8 cellular contexts compared by ENCODE assay signal in genomic region chr9:89435315-89435823, GRCh38.
A peak's percentile ranks its signal among the peaks of the same experiment; 100 is the strongest.
DNase-seq lines count a peak whose midpoint lies in the region; ATAC-seq, FAIRE-seq and TF ChIP-seq lines count a peak whose summit lies in the region.

No MANE protein-coding gene starts in this region.

- no peak for ATAC-seq in GM21619 (IDR thresholded peaks at IDR 0.05; ENCODE audit: unreplicated experiment)

- no peaks in the 10 kb centered on the region for H3K36me3 ChIP-seq in A673 (ENCODE audit: insufficient read depth, low read length, poor library complexity, severe bottlenecking)

- H3K9me3 ChIP-seq in A673 (ENCODE audit: low read depth, low read length, poor library complexity, severe bottlenecking) = no peaks in the 10 kb centered on the region

- TF ChIP-seq CTCF in A673 (conservative IDR thresholded peaks at IDR 0.05; ENCODE audit: low read depth, low read length) = no peak

- CTCF ChIA-PET in A673 (lab: Charles Lee) = no interaction called here

- peak overlapping the region; percentile 91 for H3K27ac ChIP-seq in caudate nucleus (ENCODE audit: low read depth, low read length)
- no peak overlapping the region for H3K27ac ChIP-seq in A673 (ENCODE audit: low read depth, low read length, poor library complexity, severe bottlenecking)

- POLR2A ChIA-PET in A673 (lab: Charles Lee; ENCODE audit: low non-redundant PET) = no interaction called here

- H3K4me3 ChIP-seq in A673 (ENCODE audit: low read depth, low read length, poor library complexity, severe bottlenecking) = no peak overlapping the region

- intact Hi-C loops in A673 (cut with micrococcal nuclease; ENCODE audit: unreplicated experiment) = no loop called here

- FAIRE-seq in HTR-8/SVneo (lab: Jason Lieb, UNC) = no peak

- H3K4me1 ChIP-seq in A673 (ENCODE audit: insufficient read depth, low read length, poor library complexity, severe bottlenecking) = no peaks in the 10 kb centered on the region

- no TSS peak for BruUV-seq in A673 (replicated peaks; lab: Mats Ljungman, UMichigan)

- H3K27me3 ChIP-seq in A673 (replicated peaks; ENCODE audit: insufficient read depth, low read depth, low read length, poor library complexity) = no peaks in the 10 kb centered on the region

- DNase-seq in ELF-1 (ENCODE audit: low read depth, low spot score) = peak; percentile 87
- DNase-seq in NCI-H2196 treated with DMSO at 0.1 percent for 48 hours (lab: John Stamatoyannopoulos, UW; ENCODE audit: unreplicated experiment) = peak; percentile 28
- DNase-seq in caudate nucleus (lab: John Stamatoyannopoulos, UW) = peak in 13 of 61 donors; percentile 17 to 63 (median 26)
- DNase-seq in mucosa of gallbladder (ENCODE audit: low spot score) = peak; percentile 78
- DNase-seq in A673 (ENCODE audit: low spot score) = no peak
- no peak for DNase-seq in NCI-H187 (lab: John Stamatoyannopoulos, UW)
- no peak for DNase-seq in HTR-8/SVneo (ENCODE audit: insufficient read length, low spot score)

Comparison
In these comparisons a context has a peak if more than half of its experiments do, and no peak if none do; other contexts are left out.
1. DNase-seq: peak in ELF-1 (single experiment), NCI-H2196 treated with DMSO at 0.1 percent for 48 hours (single experiment) and mucosa of gallbladder (single experiment); none in A673 (single experiment), NCI-H187 (0 of 2) and HTR-8/SVneo (single experiment).